Comparison of ENCODE assay signal across 1 cellular context in genomic region chr6:17291778-17292177, GRCh38.
TF ChIP-seq lines count a peak whose summit lies in the region.

No MANE protein-coding gene starts in this region.

TF ChIP-seq in IMR-90, 13 proteins besides CTCF, POLR2A, EP300 and RAD21 (continued from another document):
- no peak for TF ChIP-seq ELK1 (IDR thresholded peaks at IDR 0.05; ENCODE audit: borderline replicate concordance, low read depth, low read length)
TF ChIP-seq in IMR-90: peak in this region for 0.
